ENCODE assay signal across 11 cellular contexts in the genomic region with DNA sequence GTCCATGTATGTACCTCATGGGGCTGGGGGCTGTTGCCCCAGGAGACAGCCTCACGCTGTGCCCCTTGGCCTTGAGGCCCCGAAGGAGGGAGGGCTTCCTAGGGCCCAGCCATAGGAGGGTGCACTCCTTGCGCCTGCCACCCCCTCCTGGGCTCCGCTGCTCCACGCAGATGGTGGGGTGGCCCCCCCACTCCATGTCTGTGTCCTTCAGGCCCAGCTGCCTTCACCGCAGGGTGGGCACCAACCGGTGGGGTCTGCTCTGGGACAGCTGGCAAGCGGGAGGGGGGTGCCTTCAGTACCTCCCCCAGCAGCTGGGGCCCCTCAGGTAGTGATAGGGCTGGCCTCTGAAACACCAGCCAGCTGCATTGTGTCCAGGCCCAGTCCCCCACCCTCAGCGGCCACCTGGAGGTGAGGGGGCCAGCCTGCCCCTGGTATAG. TPM values are rescaled to one million over a fixed set of nuclear protein-coding genes. Genes with fewer than 3 reads are reported as not detected.
DNase-seq lines count a peak whose midpoint lies in the region; ATAC-seq, FAIRE-seq and TF ChIP-seq lines count a peak whose summit lies in the region.
"Had no signal": no experiment of that assay in that cellular context is flagged by ENCODE, and none has a peak within 500 bp of the region (broad histone marks: within the 10 kb centered on the region; RNA-seq: fewer than 3 reads in every experiment).

No MANE protein-coding gene starts in this region.

- no peak for FAIRE-seq in GM19239 (lab: Jason Lieb, UNC)

- TF ChIP-seq POLR2A in GM18505 (IDR thresholded peaks at IDR 0.05; ENCODE audit: borderline replicate concordance, extremely low read depth, insufficient read depth, insufficient read length) = no peak

- peak overlapping the region; percentile 83 for H3K27ac Mint-ChIP-seq in MCF 10A (ENCODE audit: low read depth, unreplicated experiment)
- H3K27ac Mint-ChIP-seq in T-cell = no peak overlapping the region
- H3K27ac Mint-ChIP-seq: activated CD4-positive, alpha-beta memory T cell treated with anti-CD3 and anti-CD28 coated beads for 36 hours had no signal

- H3K9me3 ChIP-seq in mammary epithelial cell (replicated peaks; ENCODE audit: insufficient read depth, low read length) = no peaks in the 10 kb centered on the region

- H3K4me1 Mint-ChIP-seq in MCF 10A (ENCODE audit: insufficient read depth, unreplicated experiment) = peaks cover 41% of the 10 kb centered on the region
- H3K4me1 Mint-ChIP-seq in T-cell = peaks cover 8 to 11% (median 9%) of the 10 kb centered on the region in 3 donors

- no peaks in the 10 kb centered on the region for H3K9me3 Mint-ChIP-seq in MCF 10A (ENCODE audit: unreplicated experiment)
- no peaks in the 10 kb centered on the region for H3K9me3 Mint-ChIP-seq in T-cell
- H3K9me3 Mint-ChIP-seq: activated CD4-positive, alpha-beta memory T cell treated with anti-CD3 and anti-CD28 coated beads for 36 hours had no signal

- CTCF ChIA-PET in MCF 10A (lab: Yijun Ruan, JAX) (interaction anchor here (1.1 to 5.9 kb wide), 2 partner anchors 15 to 48 kb away, joined by 4 to 63 read pairs; a partner anchor contains a TSS), mammary epithelial cell (lab: Charles Lee; ENCODE audit: low non-redundant PET) (no interaction called here), T-cell (lab: Charles Lee) (no interaction called here)

- H3K4me1 ChIP-seq in mammary epithelial cell (ENCODE audit: insufficient read depth, low read length) = peaks cover 28% of the 10 kb centered on the region

- BruUV-seq in MCF 10A (replicated peaks; lab: Mats Ljungman, UMichigan) (no TSS peak), mammary epithelial cell (replicated peaks; lab: Mats Ljungman, UMichigan) (no TSS peak)

- H3K36me3 Mint-ChIP-seq in MCF 10A (ENCODE audit: insufficient read depth, unreplicated experiment) (peaks cover 38% of the 10 kb centered on the region), T-cell (peaks cover 3% of the 10 kb centered on the region)
- H3K36me3 Mint-ChIP-seq: activated CD4-positive, alpha-beta memory T cell treated with anti-CD3 and anti-CD28 coated beads for 36 hours had no signal

- H3K4me3 ChIP-seq in mammary epithelial cell (replicated peaks in 1 of 3; ENCODE audit: insufficient read depth in 1 of 3, low read depth in 2 of 3, low read length in 3 of 3) = no peak overlapping the region

- H2AFZ ChIP-seq in mammary epithelial cell (ENCODE audit: low read depth, low read length) = no peak overlapping the region

- POLR2A ChIA-PET in MCF 10A (lab: Yijun Ruan, JAX) (interaction anchor here (0.6 to 8.9 kb wide), 5 partner anchors 9 to 350 kb away, joined by 3 to 137 read pairs (median 4); a partner anchor contains a TSS), T-cell (lab: Charles Lee) (interaction anchor here in 1 of 2 donors (0.6 kb wide), 2 partner anchors 48 to 143 kb away, joined by 3 to 5 read pairs; no protein-coding TSS in a partner anchor)

- H3K4me2 ChIP-seq in mammary epithelial cell (ENCODE audit: insufficient read depth, low read depth, low read length) = no peak overlapping the region

- no peak overlapping the region for H3K9ac ChIP-seq in mammary epithelial cell (ENCODE audit: insufficient read depth, low read length)

- H3K27me3 ChIP-seq in mammary epithelial cell (ENCODE audit: insufficient read depth, low read length) = no peaks in the 10 kb centered on the region
- H3K27me3 ChIP-seq: brain microvascular endothelial cell had no signal

- no peak overlapping the region for H3K27ac ChIP-seq in mammary epithelial cell (ENCODE audit: insufficient read depth, low read depth, low read length)
- H3K27ac ChIP-seq: brain microvascular endothelial cell had no signal

- H3K27me3 Mint-ChIP-seq in MCF 10A (ENCODE audit: insufficient read depth, unreplicated experiment) = no peaks in the 10 kb centered on the region
- no peaks in the 10 kb centered on the region for H3K27me3 Mint-ChIP-seq in T-cell
- H3K27me3 Mint-ChIP-seq: activated CD4-positive, alpha-beta memory T cell treated with anti-CD3 and anti-CD28 coated beads for 36 hours had no signal

- peak; percentile 1 for ATAC-seq in Right ventricle myocardium inferior
- no peak for ATAC-seq in omental fat pad (ENCODE audit: low FRiP score)
- no peak for ATAC-seq in GM18505 (IDR thresholded peaks at IDR 0.05; ENCODE audit: unreplicated experiment)
- no peak for ATAC-seq in GM18858 (IDR thresholded peaks at IDR 0.05; ENCODE audit: unreplicated experiment)
- no peak for ATAC-seq in T-cell (replicated peaks in 1 of 4)

- peaks cover 2% of the 10 kb centered on the region for H3K36me3 ChIP-seq in mammary epithelial cell (ENCODE audit: insufficient read depth, low read length)

- H3K4me3 Mint-ChIP-seq in MCF 10A (ENCODE audit: unreplicated experiment) (peak overlapping the region; percentile 44), T-cell (no peak overlapping the region)
- H3K4me3 Mint-ChIP-seq: activated CD4-positive, alpha-beta memory T cell treated with anti-CD3 and anti-CD28 coated beads for 36 hours had no signal

- intact Hi-C loops in MCF 10A (cut with micrococcal nuclease) = no loop called here
- intact Hi-C loops in mammary epithelial cell (cut with micrococcal nuclease) = no loop called here
- intact Hi-C loops in Right ventricle myocardium inferior (cut with DNase I) = no loop called here

- dilution Hi-C loops in mammary epithelial cell (cut with HindIII; ENCODE audit: low sequenced_read_pairs) = no loop called here

- in situ Hi-C loops in mammary epithelial cell (cut with MboI; ENCODE audit: low sequenced_read_pairs in 2 of 2) = no loop called here

- peaks cover 40% of the 10 kb centered on the region for H3K79me2 ChIP-seq in mammary epithelial cell (ENCODE audit: insufficient read depth, low read length)

- no peaks in the 10 kb centered on the region for H4K20me1 ChIP-seq in mammary epithelial cell (ENCODE audit: insufficient read depth, low read length)

- TF ChIP-seq CTCF in MCF 10A (IDR thresholded peaks at IDR 0.05; ENCODE audit: unreplicated experiment) (no peak), mammary epithelial cell (conservative IDR thresholded peaks at IDR 0.05 in 1 of 2, IDR thresholded peaks at IDR 0.05 in 1 of 2; ENCODE audit: extremely low read depth in 1 of 2, insufficient read depth in 1 of 2, low read depth in 1 of 2, low read length in 2 of 2) (no peak), omental fat pad (IDR thresholded peaks at IDR 0.05) (no peak)

- DNase-seq in MCF 10A (ENCODE audit: unreplicated experiment) (no peak), mammary epithelial cell (no peak), Right ventricle myocardium inferior (ENCODE audit: missing footprints) (no peak), omental fat pad (ENCODE audit: low spot score) (peak; percentile 16), T-cell (no peak), GM19239 (ENCODE audit: insufficient read length, low spot score) (no peak)
- DNase-seq: activated CD4-positive, alpha-beta memory T cell treated with anti-CD3 and anti-CD28 coated beads for 36 hours; brain microvascular endothelial cell; RPMI8226 had no signal

- 65% methylated on average over 7 of the region's 9 CpGs for WGBS in mammary epithelial cell (ENCODE audit: low coverage, missing lambda C conversion rate)

RNA-seq across cellular contexts. Expression of a gene that starts 0.3 kb away (rescaled TPM):
- total RNA-seq in MCF 10A (2022) (9.0 and 18.5 TPM in 2 replicates), mammary epithelial cell (under 1 TPM; 0.33 to 0.47 TPM), Right ventricle myocardium inferior (1.6 TPM), omental fat pad (1 to 10 TPM; 1.9 to 5.5 (median 2.9) TPM), T-cell (1 to 10 TPM; 1.1 to 3.1 (median 1.6) TPM)
- polyA plus RNA-seq in mammary epithelial cell = 0.14 TPM
- not detected for polyA minus RNA-seq in mammary epithelial cell

RNA-seq across cellular contexts. Expression of a gene that starts 10.0 kb away (rescaled TPM):
- 495 and 510 TPM in 2 replicates for total RNA-seq in MCF 10A (2022)
- 100 to 1,000 TPM; 229 to 242 TPM for total RNA-seq in mammary epithelial cell
- polyA plus RNA-seq in mammary epithelial cell = 461 TPM
- 86.1 TPM for polyA minus RNA-seq in mammary epithelial cell
- 162 TPM for total RNA-seq in Right ventricle myocardium inferior
- 100 to 1,000 TPM; 285 to 404 (median 308) TPM for total RNA-seq in omental fat pad
- 100 to 1,000 TPM; 201 to 318 (median 223) TPM for total RNA-seq in T-cell

RNA-seq across cellular contexts. Expression of a gene that starts 15.6 kb away (rescaled TPM):
- 12.0 and 16.5 TPM in 2 replicates for total RNA-seq in MCF 10A (2022)
- total RNA-seq in mammary epithelial cell = 1 to 10 TPM; 7.0 to 8.0 TPM
- 2.6 TPM for polyA plus RNA-seq in mammary epithelial cell
- polyA minus RNA-seq in mammary epithelial cell = 3.0 TPM
- 12.7 TPM for total RNA-seq in Right ventricle myocardium inferior
- 1 to 10 TPM; 5.1 to 7.6 (median 6.5) TPM for total RNA-seq in omental fat pad
- total RNA-seq in T-cell = 10 to 100 TPM; 10.6 to 18.3 (median 12.6) TPM

RNA-seq across cellular contexts. Expression of a gene that starts 40.9 kb away (rescaled TPM):
- total RNA-seq in MCF 10A (2022) (85.4 and 111 TPM in 2 replicates), mammary epithelial cell (10 to 100 TPM; 37.7 to 42.3 TPM), Right ventricle myocardium inferior (57.0 TPM), omental fat pad (10 to 100 TPM; 47.1 to 95.5 (median 71.7) TPM), T-cell (10 to 100 TPM; 49.7 to 63.5 (median 55.9) TPM)
- 66.4 TPM for polyA plus RNA-seq in mammary epithelial cell
- 11.7 TPM for polyA minus RNA-seq in mammary epithelial cell

RNA-seq across cellular contexts. Expression of a gene that starts 46.9 kb away (rescaled TPM):
- total RNA-seq in MCF 10A (2022) = 48.9 and 49.2 TPM in 2 replicates
- 10 to 100 TPM in 1 of 2 donors, 1 to 10 TPM in 1; 5.7 to 19.6 TPM for total RNA-seq in mammary epithelial cell
- polyA plus RNA-seq in mammary epithelial cell = 14.5 TPM
- polyA minus RNA-seq in mammary epithelial cell = 9.7 TPM
- 6.0 TPM for total RNA-seq in Right ventricle myocardium inferior
- 10 to 100 TPM in 2 of 4 donors, 1 to 10 TPM in 2; 5.1 to 17.2 (median 8.8) TPM for total RNA-seq in omental fat pad
- 10 to 100 TPM; 19.7 to 34.0 (median 32.3) TPM for total RNA-seq in T-cell
